1 cellular context compared by ENCODE assay signal in the genomic region with DNA sequence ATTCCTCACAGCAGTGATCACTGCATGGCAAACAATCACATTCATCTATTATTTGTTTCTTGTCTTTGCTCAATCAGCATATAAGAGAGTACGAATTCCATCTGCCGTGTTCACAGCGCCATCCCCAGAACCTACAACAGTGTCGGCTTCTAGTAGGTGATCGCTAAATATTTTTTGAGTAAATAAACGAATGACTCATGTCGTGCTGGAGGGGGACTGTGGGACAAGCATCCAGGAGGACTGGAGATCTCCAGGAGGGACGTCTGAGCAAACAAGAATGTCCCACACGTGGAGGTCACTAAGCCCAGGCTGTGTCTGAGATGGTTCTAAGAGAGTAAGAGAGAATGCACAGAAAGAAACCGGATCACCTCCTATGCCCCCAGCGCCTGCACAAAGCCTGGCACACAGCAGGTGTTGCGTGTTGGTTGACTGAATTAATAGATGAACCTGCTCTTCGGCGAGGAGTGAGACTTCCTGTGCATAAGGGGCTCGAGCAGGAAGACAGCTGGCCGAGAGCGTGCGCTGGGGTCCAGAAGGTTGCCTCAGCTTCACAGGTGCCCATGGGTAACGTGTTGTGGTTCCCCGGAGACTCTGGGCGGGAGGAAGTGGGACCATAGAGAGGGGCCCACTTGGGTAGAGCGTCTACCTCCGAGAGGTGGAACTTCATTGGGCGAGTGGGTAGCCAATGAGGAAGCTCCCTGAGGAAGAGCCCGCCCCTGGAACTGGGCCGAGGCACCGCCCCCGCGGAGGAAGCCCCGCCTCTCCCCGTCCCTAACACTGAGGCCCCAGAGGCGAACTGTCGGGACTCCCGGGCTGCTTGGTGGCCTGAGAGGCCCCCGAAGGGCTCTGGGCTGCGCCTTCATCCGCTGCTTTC.
A peak's percentile ranks its signal among the peaks of the same experiment; 100 is the strongest.
TF ChIP-seq lines count a peak whose summit lies in the region.

No MANE protein-coding gene starts in this region.

TF ChIP-seq in HepG2, 621 proteins besides CTCF, POLR2A, EP300 and RAD21 (continued from another document and continues in another):
- 0 out of 2 replicates have a peak, but pooled peaks have one; percentile 5 for TF ChIP-seq SIX4 (CRISPR knock-in tag; IDR thresholded peaks at IDR 0.05)
- peak; percentile 49; the same call in 1 of the 2 replicates for TF ChIP-seq SMAD9 (CRISPR knock-in tag; IDR thresholded peaks at IDR 0.05)
- no peak for TF ChIP-seq PRPF4 (IDR thresholded peaks at IDR 0.05; ENCODE audit: low read depth, low read length, poor library complexity, severe bottlenecking)
- TF ChIP-seq DPF2 (CRISPR knock-in tag; IDR thresholded peaks at IDR 0.05; ENCODE audit: borderline replicate concordance, low read depth), result peak; percentile 58
- TF ChIP-seq JUN (CRISPR knock-in tag; IDR thresholded peaks at IDR 0.05), result 0 out of 2 replicates have a peak, but pooled peaks have one; percentile 69
- peak; percentile 58; the same call in 1 of the 2 replicates for TF ChIP-seq ZFP91 (CRISPR knock-in tag; IDR thresholded peaks at IDR 0.05; ENCODE audit: borderline replicate concordance)
- 0 out of 2 replicates have a peak, but pooled peaks have one; percentile 50 for TF ChIP-seq RNF2 (conservative IDR thresholded peaks at IDR 0.05; ENCODE audit: low read depth)
- peak; percentile 34; the same call in 1 of the 2 replicates for TF ChIP-seq CEBPG (CRISPR knock-in tag; IDR thresholded peaks at IDR 0.05)
- TF ChIP-seq FOXP1 (IDR thresholded peaks at IDR 0.05), result no peak
- 0 out of 2 replicates have a peak, but pooled peaks have one; percentile 25 for TF ChIP-seq FOXP1 (CRISPR knock-in tag; IDR thresholded peaks at IDR 0.05)
- TF ChIP-seq, protein P1, sequence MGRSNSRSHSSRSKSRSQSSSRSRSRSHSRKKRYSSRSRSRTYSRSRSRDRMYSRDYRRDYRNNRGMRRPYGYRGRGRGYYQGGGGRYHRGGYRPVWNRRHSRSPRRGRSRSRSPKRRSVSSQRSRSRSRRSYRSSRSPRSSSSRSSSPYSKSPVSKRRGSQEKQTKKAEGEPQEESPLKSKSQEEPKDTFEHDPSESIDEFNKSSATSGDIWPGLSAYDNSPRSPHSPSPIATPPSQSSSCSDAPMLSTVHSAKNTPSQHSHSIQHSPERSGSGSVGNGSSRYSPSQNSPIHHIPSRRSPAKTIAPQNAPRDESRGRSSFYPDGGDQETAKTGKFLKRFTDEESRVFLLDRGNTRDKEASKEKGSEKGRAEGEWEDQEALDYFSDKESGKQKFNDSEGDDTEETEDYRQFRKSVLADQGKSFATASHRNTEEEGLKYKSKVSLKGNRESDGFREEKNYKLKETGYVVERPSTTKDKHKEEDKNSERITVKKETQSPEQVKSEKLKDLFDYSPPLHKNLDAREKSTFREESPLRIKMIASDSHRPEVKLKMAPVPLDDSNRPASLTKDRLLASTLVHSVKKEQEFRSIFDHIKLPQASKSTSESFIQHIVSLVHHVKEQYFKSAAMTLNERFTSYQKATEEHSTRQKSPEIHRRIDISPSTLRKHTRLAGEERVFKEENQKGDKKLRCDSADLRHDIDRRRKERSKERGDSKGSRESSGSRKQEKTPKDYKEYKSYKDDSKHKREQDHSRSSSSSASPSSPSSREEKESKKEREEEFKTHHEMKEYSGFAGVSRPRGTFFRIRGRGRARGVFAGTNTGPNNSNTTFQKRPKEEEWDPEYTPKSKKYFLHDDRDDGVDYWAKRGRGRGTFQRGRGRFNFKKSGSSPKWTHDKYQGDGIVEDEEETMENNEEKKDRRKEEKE (IDR thresholded peaks at IDR 0.05), result no peak
- 0 out of 2 replicates have a peak, but pooled peaks have one; percentile 6 for TF ChIP-seq NCOA2 (CRISPR knock-in tag; IDR thresholded peaks at IDR 0.05)
- peak; percentile 61; the same call in 1 of the 2 replicates for TF ChIP-seq KAT8 (CRISPR knock-in tag; IDR thresholded peaks at IDR 0.05)
- TF ChIP-seq RERE (CRISPR knock-in tag; IDR thresholded peaks at IDR 0.05; ENCODE audit: low read depth), result peak; percentile 68; the same call in 1 of the 2 replicates
- peak; percentile 44; the same call in 1 of the 2 replicates for TF ChIP-seq ZNF761 (CRISPR knock-in tag; conservative IDR thresholded peaks at IDR 0.05)
- TF ChIP-seq, protein P2, sequence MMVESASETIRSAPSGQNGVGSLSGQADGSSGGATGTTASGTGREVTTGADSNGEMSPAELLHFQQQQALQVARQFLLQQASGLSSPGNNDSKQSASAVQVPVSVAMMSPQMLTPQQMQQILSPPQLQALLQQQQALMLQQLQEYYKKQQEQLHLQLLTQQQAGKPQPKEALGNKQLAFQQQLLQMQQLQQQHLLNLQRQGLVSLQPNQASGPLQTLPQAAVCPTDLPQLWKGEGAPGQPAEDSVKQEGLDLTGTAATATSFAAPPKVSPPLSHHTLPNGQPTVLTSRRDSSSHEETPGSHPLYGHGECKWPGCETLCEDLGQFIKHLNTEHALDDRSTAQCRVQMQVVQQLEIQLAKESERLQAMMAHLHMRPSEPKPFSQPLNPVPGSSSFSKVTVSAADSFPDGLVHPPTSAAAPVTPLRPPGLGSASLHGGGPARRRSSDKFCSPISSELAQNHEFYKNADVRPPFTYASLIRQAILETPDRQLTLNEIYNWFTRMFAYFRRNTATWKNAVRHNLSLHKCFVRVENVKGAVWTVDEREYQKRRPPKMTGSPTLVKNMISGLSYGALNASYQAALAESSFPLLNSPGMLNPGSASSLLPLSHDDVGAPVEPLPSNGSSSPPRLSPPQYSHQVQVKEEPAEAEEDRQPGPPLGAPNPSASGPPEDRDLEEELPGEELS (CRISPR knock-in tag; IDR thresholded peaks at IDR 0.05), result peak; percentile 29; the same call in 1 of the 2 replicates
- no peak for TF ChIP-seq CEBPZ (IDR thresholded peaks at IDR 0.05; ENCODE audit: low read length)
- TF ChIP-seq TFDP2 (CRISPR knock-in tag; IDR thresholded peaks at IDR 0.05), result peak; percentile 77
- TF ChIP-seq, protein P3, sequence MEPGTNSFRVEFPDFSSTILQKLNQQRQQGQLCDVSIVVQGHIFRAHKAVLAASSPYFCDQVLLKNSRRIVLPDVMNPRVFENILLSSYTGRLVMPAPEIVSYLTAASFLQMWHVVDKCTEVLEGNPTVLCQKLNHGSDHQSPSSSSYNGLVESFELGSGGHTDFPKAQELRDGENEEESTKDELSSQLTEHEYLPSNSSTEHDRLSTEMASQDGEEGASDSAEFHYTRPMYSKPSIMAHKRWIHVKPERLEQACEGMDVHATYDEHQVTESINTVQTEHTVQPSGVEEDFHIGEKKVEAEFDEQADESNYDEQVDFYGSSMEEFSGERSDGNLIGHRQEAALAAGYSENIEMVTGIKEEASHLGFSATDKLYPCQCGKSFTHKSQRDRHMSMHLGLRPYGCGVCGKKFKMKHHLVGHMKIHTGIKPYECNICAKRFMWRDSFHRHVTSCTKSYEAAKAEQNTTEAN (CRISPR knock-in tag; conservative IDR thresholded peaks at IDR 0.05), result no peak
- TF ChIP-seq ZNF546 (CRISPR knock-in tag; conservative IDR thresholded peaks at IDR 0.05), result 0 out of 2 replicates have a peak, but pooled peaks have one; percentile 39
- TF ChIP-seq, protein P4, sequence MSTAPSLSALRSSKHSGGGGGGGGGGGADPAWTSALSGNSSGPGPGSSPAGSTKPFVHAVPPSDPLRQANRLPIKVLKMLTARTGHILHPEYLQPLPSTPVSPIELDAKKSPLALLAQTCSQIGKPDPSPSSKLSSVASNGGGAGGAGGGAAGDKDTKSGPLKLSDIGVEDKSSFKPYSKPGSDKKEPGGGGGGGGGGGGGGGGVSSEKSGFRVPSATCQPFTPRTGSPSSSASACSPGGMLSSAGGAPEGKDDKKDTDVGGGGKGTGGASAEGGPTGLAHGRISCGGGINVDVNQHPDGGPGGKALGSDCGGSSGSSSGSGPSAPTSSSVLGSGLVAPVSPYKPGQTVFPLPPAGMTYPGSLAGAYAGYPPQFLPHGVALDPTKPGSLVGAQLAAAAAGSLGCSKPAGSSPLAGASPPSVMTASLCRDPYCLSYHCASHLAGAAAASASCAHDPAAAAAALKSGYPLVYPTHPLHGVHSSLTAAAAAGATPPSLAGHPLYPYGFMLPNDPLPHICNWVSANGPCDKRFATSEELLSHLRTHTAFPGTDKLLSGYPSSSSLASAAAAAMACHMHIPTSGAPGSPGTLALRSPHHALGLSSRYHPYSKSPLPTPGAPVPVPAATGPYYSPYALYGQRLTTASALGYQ (CRISPR knock-in tag; IDR thresholded peaks at IDR 0.05), result 0 out of 2 replicates have a peak, but pooled peaks have one; percentile 19
- 0 out of 2 replicates have a peak, but pooled peaks have one; percentile 26 for TF ChIP-seq ERF (CRISPR knock-in tag; IDR thresholded peaks at IDR 0.05)
- TF ChIP-seq, protein P5, sequence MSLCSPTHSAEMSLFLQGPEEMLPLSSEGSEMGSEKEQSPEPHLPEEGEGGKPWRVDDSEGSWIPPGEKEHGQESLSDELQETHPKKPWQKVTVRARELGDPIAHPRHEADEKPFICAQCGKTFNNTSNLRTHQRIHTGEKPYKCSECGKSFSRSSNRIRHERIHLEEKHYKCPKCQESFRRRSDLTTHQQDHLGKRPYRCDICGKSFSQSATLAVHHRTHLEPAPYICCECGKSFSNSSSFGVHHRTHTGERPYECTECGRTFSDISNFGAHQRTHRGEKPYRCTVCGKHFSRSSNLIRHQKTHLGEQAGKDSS (CRISPR knock-in tag; IDR thresholded peaks at IDR 0.05; ENCODE audit: borderline replicate concordance, low read depth), result 0 out of 2 replicates have a peak, but pooled peaks have one; percentile 34
- TF ChIP-seq ZKSCAN5 (CRISPR knock-in tag; IDR thresholded peaks at IDR 0.05), result no peak
